In genomic region chr10:58952747-58953466, GRCh38 we compare ENCODE assay signal across 8 cellular contexts.
DNase-seq lines count a peak whose midpoint lies in the region; ATAC-seq, FAIRE-seq and TF ChIP-seq lines count a peak whose summit lies in the region.

No MANE protein-coding gene starts in this region.

- CTCF ChIA-PET in activated CD4-positive, alpha-beta T cell treated with anti-CD3 and anti-CD28 coated beads for 36 hours (lab: Charles Lee), result interaction anchor here (0.5 to 1.4 kb wide), 11 partner anchors 10 to 671 kb away, joined by 3 to 4 read pairs (median 3); no protein-coding TSS in a partner anchor

- POLR2A ChIA-PET in activated CD4-positive, alpha-beta T cell treated with anti-CD3 and anti-CD28 coated beads for 36 hours (lab: Charles Lee), result no interaction called here

- H3K27ac Mint-ChIP-seq in activated CD4-positive, alpha-beta T cell treated with anti-CD3 and anti-CD28 coated beads for 36 hours, result no peak overlapping the region

- no peak for TF ChIP-seq POLR2A in H54 (IDR thresholded peaks at IDR 0.05; ENCODE audit: low read depth, low read length)

- intact Hi-C loops in activated CD4-positive, alpha-beta T cell treated with anti-CD3 and anti-CD28 coated beads for 36 hours (cut with DNase I, micrococcal nuclease), result loop anchor here (1.0 to 10.0 kb wide), 7 partner anchors 228 to 1082 kb away; no protein-coding TSS in a partner anchor

- H2AFZ ChIP-seq in hepatocyte, result no peak overlapping the region

- H4K20me1 ChIP-seq in hepatocyte (ENCODE audit: insufficient read depth, poor library complexity, severe bottlenecking), result no peaks in the 10 kb centered on the region

- no peaks in the 10 kb centered on the region for H3K27me3 ChIP-seq in hepatocyte

- H3K9me3 ChIP-seq in hepatocyte (ENCODE audit: low read depth), result no peaks in the 10 kb centered on the region

- no peaks in the 10 kb centered on the region for H3K36me3 ChIP-seq in hepatocyte (replicated peaks; ENCODE audit: insufficient read depth, low read depth)

- H3K4me3 Mint-ChIP-seq in activated CD4-positive, alpha-beta T cell treated with anti-CD3 and anti-CD28 coated beads for 36 hours, result no peak overlapping the region

- no peaks in the 10 kb centered on the region for H3K9me3 Mint-ChIP-seq in activated CD4-positive, alpha-beta T cell treated with anti-CD3 and anti-CD28 coated beads for 36 hours (ENCODE audit: low read depth)

- H3K4me2 ChIP-seq in hepatocyte, result no peak overlapping the region

- ATAC-seq in activated CD4-positive, alpha-beta T cell treated with anti-CD3 and anti-CD28 coated beads for 36 hours, result no peak

- H3K27me3 Mint-ChIP-seq in activated CD4-positive, alpha-beta T cell treated with anti-CD3 and anti-CD28 coated beads for 36 hours, result peaks cover 3% of the 10 kb centered on the region

- no peaks in the 10 kb centered on the region for H3K36me3 Mint-ChIP-seq in activated CD4-positive, alpha-beta T cell treated with anti-CD3 and anti-CD28 coated beads for 36 hours (ENCODE audit: low read depth)

- H3K27ac ChIP-seq in hepatocyte (peak overlapping the region; percentile 75), skin epidermis (peak overlapping the region in 17 of 21 experiments; percentile 6 to 81 (median 44))

- FAIRE-seq in H54 (lab: Jason Lieb, UNC), result peak; percentile 90

- H3K4me1 Mint-ChIP-seq in activated CD4-positive, alpha-beta T cell treated with anti-CD3 and anti-CD28 coated beads for 36 hours, result no peaks in the 10 kb centered on the region

- H3K4me3 ChIP-seq in hepatocyte (no peak overlapping the region), skin epidermis (no peak overlapping the region)

- 10% methylated on average over 3 of the region's 3 CpGs for whole genome bisulfite sequencing in hepatocyte (ENCODE audit: low lambda C conversion rate, missing lambda C conversion rate)

- peak; percentile 29 for DNase-seq in activated CD4-positive, alpha-beta T cell treated with anti-CD3 and anti-CD28 coated beads for 36 hours
- DNase-seq in activated CD4-positive, alpha-beta T cell treated with anti-CD3 and anti-CD28 coated beads for 1 hour, result no peak
- no peak for DNase-seq in H54 (ENCODE audit: insufficient read length, low spot score)
- peak; percentile 13 for DNase-seq in amniotic epithelial cell (ENCODE audit: low read depth)
- DNase-seq in hepatocyte (ENCODE audit: low spot score), result peak; percentile 67
- DNase-seq in stimulated activated naive CD4-positive, alpha-beta T cell (lab: John Stamatoyannopoulos, UW), result no peak

- peaks cover 4% of the 10 kb centered on the region for H3K4me1 ChIP-seq in hepatocyte (ENCODE audit: insufficient read depth)

- H3K9me2 ChIP-seq in hepatocyte (replicated peaks; ENCODE audit: insufficient read depth), result no peaks in the 10 kb centered on the region

- TF ChIP-seq CTCF in LNCAP (IDR thresholded peaks at IDR 0.05), result peak; percentile 86
- peak; percentile 80 for TF ChIP-seq CTCF in hepatocyte (IDR thresholded peaks at IDR 0.05; ENCODE audit: poor library complexity)

- H3K79me2 ChIP-seq in hepatocyte, result no peaks in the 10 kb centered on the region

Comparison
In these comparisons a context has a peak if more than half of its experiments do, and no peak if none do; other contexts are left out.
1. DNase-seq: peak in activated CD4-positive, alpha-beta T cell treated with anti-CD3 and anti-CD28 coated beads for 36 hours (single experiment), amniotic epithelial cell (single experiment) and hepatocyte (single experiment); none in activated CD4-positive, alpha-beta T cell treated with anti-CD3 and anti-CD28 coated beads for 1 hour (single experiment), H54 (single experiment) and stimulated activated naive CD4-positive, alpha-beta T cell (0 of 6).